In the genomic region with DNA sequence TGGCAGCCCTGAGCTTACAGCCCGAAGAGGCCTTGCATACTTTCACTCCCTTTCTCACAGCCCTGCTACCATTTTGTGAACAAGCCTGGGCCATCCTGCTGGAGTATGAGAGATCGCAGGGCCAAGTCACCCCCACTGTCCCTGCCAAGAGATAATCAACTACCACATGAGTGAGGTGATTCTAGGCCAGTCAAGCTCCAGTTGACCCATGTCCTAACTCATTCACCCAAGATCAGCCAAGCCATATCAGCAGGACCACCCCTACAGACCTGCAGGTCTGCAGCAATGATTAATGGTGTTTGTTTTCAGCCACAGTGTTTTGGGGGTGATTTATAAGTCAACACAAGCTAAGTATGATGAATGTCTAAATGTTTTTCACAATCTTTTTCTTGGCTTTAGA, we compare ENCODE assay signal across 21 cellular contexts.
A peak's percentile ranks its signal among the peaks of the same experiment; 100 is the strongest.
DNase-seq lines count a peak whose midpoint lies in the region; ATAC-seq, FAIRE-seq and TF ChIP-seq lines count a peak whose summit lies in the region.
"Had no signal": no experiment of that assay in that cellular context is flagged by ENCODE, and none has a peak within 500 bp of the region (broad histone marks: within the 10 kb centered on the region; RNA-seq: fewer than 3 reads in every experiment).

No MANE protein-coding gene starts in this region.

- H3K9me3 Mint-ChIP-seq in astrocyte (ENCODE audit: unreplicated experiment): no peaks in the 10 kb centered on the region
- no peaks in the 10 kb centered on the region for H3K9me3 Mint-ChIP-seq in immature natural killer cell

- H3K27me3 ChIP-seq in SK-N-SH (ENCODE audit: insufficient read depth) (no peaks in the 10 kb centered on the region), astrocyte (ENCODE audit: insufficient read depth, low read length) (no peaks in the 10 kb centered on the region), neutrophil (no peaks in the 10 kb centered on the region)
- H3K27me3 ChIP-seq: BLaER1 had no signal

- TF ChIP-seq CTCF in SK-N-SH (IDR thresholded peaks at IDR 0.05): no peak
- TF ChIP-seq CTCF in astrocyte (IDR thresholded peaks at IDR 0.05; ENCODE audit: insufficient read depth, low read depth, low read length): no peak
- no peak for TF ChIP-seq CTCF in neutrophil (IDR thresholded peaks at IDR 0.05)

- CTCF ChIA-PET in SK-N-SH (lab: Yijun Ruan, JAX): interaction anchor here (0.9 to 1.9 kb wide), 3 partner anchors 9 to 368 kb away, joined by 3 to 4 read pairs (median 3); no protein-coding TSS in a partner anchor

- peaks cover 47% of the 10 kb centered on the region for H3F3A ChIP-seq in SK-N-SH (replicated peaks; ENCODE audit: insufficient read depth)

- H3K4me2 ChIP-seq in SK-N-SH (0 out of 2 replicates have a peak overlapping the region, but pooled peaks have one; percentile 35), astrocyte (ENCODE audit: low read length) (no peak overlapping the region)
- H3K4me2 ChIP-seq: BLaER1, KMS-11 had no signal

- H3K4me3 ChIP-seq in SK-N-SH (ENCODE audit: low read depth in 2 of 2, low read length in 1 of 2) (no peak overlapping the region), astrocyte (ENCODE audit: insufficient read depth, low read depth, low read length) (no peak overlapping the region), neutrophil (ENCODE audit: low read depth in 1 of 2, low read length in 1 of 2) (no peak overlapping the region)
- H3K4me3 ChIP-seq: BLaER1 had no signal

- H3K9me2 ChIP-seq in SK-N-SH: no peaks in the 10 kb centered on the region

- H3K4me3 Mint-ChIP-seq in astrocyte (ENCODE audit: unreplicated experiment) (no peak overlapping the region), immature natural killer cell (no peak overlapping the region)

- no peak for TF ChIP-seq RAD21 in SK-N-SH (IDR thresholded peaks at IDR 0.05; ENCODE audit: low read length)

- no peak for TF ChIP-seq EP300 in SK-N-SH (IDR thresholded peaks at IDR 0.05; ENCODE audit: borderline replicate concordance in 1 of 2, low read depth in 1 of 2, low read length in 1 of 2)

- no peaks in the 10 kb centered on the region for H3K9me3 ChIP-seq in SK-N-SH
- H3K9me3 ChIP-seq in astrocyte (ENCODE audit: insufficient read depth, low read depth, low read length): no peaks in the 10 kb centered on the region
- no peaks in the 10 kb centered on the region for H3K9me3 ChIP-seq in neutrophil

- H2AFZ ChIP-seq in SK-N-SH (ENCODE audit: low read depth) (peak overlapping the region; percentile 75), astrocyte (ENCODE audit: low read depth, low read length) (peak overlapping the region; percentile 62)

- WGBS in SK-N-SH (ENCODE audit: low lambda C conversion rate): 100% methylated on average over 2 of the region's 2 CpGs

- FAIRE-seq in astrocyte (lab: Jason Lieb, UNC): no peak
- FAIRE-seq: G401.6, GM18507, H1 had no signal

- ATAC-seq in SK-N-SH treated with all-trans-retinoic acid at 6 μM for 48 hours: no peak
- ATAC-seq in HG03039 (IDR thresholded peaks at IDR 0.05; ENCODE audit: unreplicated experiment): no peak

- peaks cover 3% of the 10 kb centered on the region for H3K27me3 Mint-ChIP-seq in astrocyte (ENCODE audit: low read depth, unreplicated experiment)
- peaks cover 0 to 2% (median 0%) of the 10 kb centered on the region in 3 donors for H3K27me3 Mint-ChIP-seq in immature natural killer cell (ENCODE audit: low read depth in 3 of 3)

- H3K79me2 ChIP-seq in SK-N-SH (ENCODE audit: insufficient read depth): no peaks in the 10 kb centered on the region
- no peaks in the 10 kb centered on the region for H3K79me2 ChIP-seq in astrocyte (ENCODE audit: insufficient read depth, low read length)

- POLR2A ChIA-PET in SK-N-SH (lab: Yijun Ruan, JAX): no interaction called here

- H3K36me3 ChIP-seq in SK-N-SH (replicated peaks in 1 of 2; ENCODE audit: control insufficient read depth in 1 of 2, insufficient read depth in 2 of 2, low read length in 1 of 2) (no peaks in the 10 kb centered on the region), astrocyte (ENCODE audit: insufficient read depth, low read length) (no peaks in the 10 kb centered on the region), neutrophil (no peaks in the 10 kb centered on the region)
- H3K36me3 ChIP-seq: BLaER1 had no signal

- H3K36me3 Mint-ChIP-seq in astrocyte (ENCODE audit: low read depth, unreplicated experiment) (no peaks in the 10 kb centered on the region), immature natural killer cell (peaks cover 0 to 8% (median 0%) of the 10 kb centered on the region in 3 donors)

- H3K27ac Mint-ChIP-seq in astrocyte (ENCODE audit: unreplicated experiment) (peak overlapping the region; percentile 38), immature natural killer cell (no peak overlapping the region)

- DNase-seq in SK-N-SH: no peak
- no peak for DNase-seq in astrocyte (ENCODE audit: low read depth)
- DNase-seq in NCI-H2107 treated with DMSO at 0.1 percent for 48 hours (lab: John Stamatoyannopoulos, UW; ENCODE audit: unreplicated experiment): no peak
- DNase-seq in immature natural killer cell: no peak
- DNase-seq in NCI-H1417 (lab: John Stamatoyannopoulos, UW): no peak
- DNase-seq: DND-41, MM.1S, NCI-H1105 treated with DMSO at 0.1 percent for 48 hours, NCI-H187, NCI-H446 treated with DMSO at 0.1 percent for 48 hours, NCI-H82 had no signal

- H3K4me1 Mint-ChIP-seq in astrocyte (ENCODE audit: low read depth, unreplicated experiment): peaks cover 50% of the 10 kb centered on the region
- H3K4me1 Mint-ChIP-seq in immature natural killer cell: peaks cover 3 to 7% of the 10 kb centered on the region in 2 donors

- H3K9ac ChIP-seq in SK-N-SH (no peak overlapping the region), astrocyte (ENCODE audit: low read length) (no peak overlapping the region)
- H3K9ac ChIP-seq: BLaER1, KMS-11 had no signal

- H4K20me1 ChIP-seq in SK-N-SH (ENCODE audit: insufficient read depth) (no peaks in the 10 kb centered on the region), astrocyte (ENCODE audit: insufficient read depth, low read length) (no peaks in the 10 kb centered on the region)
- H4K20me1 ChIP-seq: BLaER1 had no signal

- peaks cover 0 to 39% of the 10 kb centered on the region in 2 experiments; a peak in 3 of 4 replicates for H3K4me1 ChIP-seq in SK-N-SH (ENCODE audit: control insufficient read depth in 1 of 2, insufficient read depth in 2 of 2, low read depth in 1 of 2, low read length in 1 of 2)
- peaks cover 47% of the 10 kb centered on the region for H3K4me1 ChIP-seq in astrocyte (ENCODE audit: insufficient read depth, low read length)
- peaks cover 90 to 100% of the 10 kb centered on the region in 2 experiments for H3K4me1 ChIP-seq in neutrophil (ENCODE audit: control insufficient read depth in 1 of 2, insufficient read depth in 1 of 2, low read depth in 1 of 2, low read length in 1 of 2)

- peak overlapping the region in 1 of 2 experiments; percentile 77; a peak in 2 of 4 replicates for H3K27ac ChIP-seq in SK-N-SH (ENCODE audit: low read depth in 2 of 2, low read length in 1 of 2)
- peak overlapping the region; percentile 32 for H3K27ac ChIP-seq in astrocyte (ENCODE audit: low read depth, low read length)
- peak overlapping the region; percentile 72 for H3K27ac ChIP-seq in neutrophil
- H3K27ac ChIP-seq: 22Rv1, BLaER1, KMS-11, RWPE1 had no signal

TF ChIP-seq in SK-N-SH, 30 proteins besides CTCF, POLR2A, EP300 and RAD21:
- TF ChIP-seq NFIC (IDR thresholded peaks at IDR 0.05; ENCODE audit: borderline replicate concordance): no peak

TF ChIP-seq in SK-N-SH treated with all-trans-retinoic acid at 6 μM for 48 hours, 23 proteins besides CTCF, POLR2A, EP300 and RAD21 (continues in another document):
- TF ChIP-seq ZNF8 (CRISPR knock-in tag; IDR thresholded peaks at IDR 0.05) (no peak), POU6F1 (CRISPR knock-in tag; IDR thresholded peaks at IDR 0.05; ENCODE audit: borderline replicate concordance, low read depth) (no peak), GLIS3 (CRISPR knock-in tag; IDR thresholded peaks at IDR 0.05) (no peak), OSR1 (CRISPR knock-in tag; IDR thresholded peaks at IDR 0.05) (no peak), PPARA (CRISPR knock-in tag; IDR thresholded peaks at IDR 0.05; ENCODE audit: borderline replicate concordance) (no peak), CSDC2 (CRISPR knock-in tag; IDR thresholded peaks at IDR 0.05) (no peak), BACH2 (CRISPR knock-in tag; IDR thresholded peaks at IDR 0.05; ENCODE audit: borderline replicate concordance) (no peak), ISL1 (CRISPR knock-in tag; IDR thresholded peaks at IDR 0.05) (no peak), CREB5 (CRISPR knock-in tag; IDR thresholded peaks at IDR 0.05; ENCODE audit: low read depth) (no peak), RARB (CRISPR knock-in tag; IDR thresholded peaks at IDR 0.05) (no peak), ZNF70 (CRISPR knock-in tag; IDR thresholded peaks at IDR 0.05) (no peak)
